Comparison of ENCODE assay signal across 8 cellular contexts in the genomic region with DNA sequence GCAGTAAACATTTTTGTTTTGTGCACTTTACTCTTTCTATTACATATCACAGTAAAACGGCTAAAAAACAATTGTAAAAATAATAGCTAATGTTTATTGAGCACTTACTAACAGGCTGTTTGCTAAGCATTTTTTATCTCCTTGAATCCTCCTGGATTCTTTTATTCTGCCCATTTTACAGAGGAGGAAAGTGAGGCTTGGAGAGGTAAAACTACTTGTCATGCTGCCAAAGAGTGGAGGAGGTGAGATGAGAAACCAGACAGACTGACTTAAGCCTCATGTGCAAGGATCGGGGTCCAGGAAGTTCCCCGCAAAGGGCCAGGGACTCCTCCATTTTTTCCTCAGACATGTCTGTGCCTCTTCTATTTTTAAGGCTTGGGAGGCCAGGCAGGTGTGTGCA.
"Had no signal": no experiment of that assay in that cellular context is flagged by ENCODE, and none has a peak within 500 bp of the region (broad histone marks: within the 10 kb centered on the region; RNA-seq: fewer than 3 reads in every experiment).

No MANE protein-coding gene starts in this region.

- FAIRE-seq: G401.6, GM12878, GM12891, GM12892, GM18507, GM19239 had no signal

- DNase-seq: GDM1, GF-D8 had no signal

- ATAC-seq: GM12878 had no signal

- H3K4me3 ChIP-seq: GM12878 had no signal
